ENCODE assay signal across 1 cellular context in genomic region chr13:34044660-34045080, GRCh38.
TF ChIP-seq lines count a peak whose summit lies in the region.

No MANE protein-coding gene starts in this region.

TF ChIP-seq in HEK293, 187 proteins besides CTCF, POLR2A, EP300 and RAD21 (continued from another document and continues in another):
- TF ChIP-seq HIC1 (tag by site-specific recombination; IDR thresholded peaks at IDR 0.05) (no peak), ZNF335 (tag by site-specific recombination; conservative IDR thresholded peaks at IDR 0.05) (0 out of 2 replicates have a peak, but pooled peaks have one; percentile 27), ZNF558 (tag by site-specific recombination; IDR thresholded peaks at IDR 0.05) (0 out of 2 replicates have a peak, but pooled peaks have one; percentile 30), ZNF610 (tag by site-specific recombination; IDR thresholded peaks at IDR 0.05; ENCODE audit: borderline replicate concordance) (no peak), KLF8 (tag by site-specific recombination; IDR thresholded peaks at IDR 0.05) (0 out of 2 replicates have a peak, but pooled peaks have one; percentile 45), ZNF658 (tag by site-specific recombination; IDR thresholded peaks at IDR 0.05) (no peak), PATZ1 (tag by site-specific recombination; IDR thresholded peaks at IDR 0.05) (no peak), KLF7 (tag by site-specific recombination; IDR thresholded peaks at IDR 0.05; ENCODE audit: borderline replicate concordance) (no peak), ZNF19 (tag by site-specific recombination; IDR thresholded peaks at IDR 0.05; ENCODE audit: low read depth) (no peak), ZNF175 (tag by site-specific recombination; IDR thresholded peaks at IDR 0.05) (no peak), ZNF449 (tag by site-specific recombination; IDR thresholded peaks at IDR 0.05) (no peak), ZNF148 (tag by site-specific recombination; IDR thresholded peaks at IDR 0.05; ENCODE audit: borderline replicate concordance) (no peak), ZBTB20 (tag by site-specific recombination; IDR thresholded peaks at IDR 0.05) (no peak), ZNF138 (tag by site-specific recombination; IDR thresholded peaks at IDR 0.05; ENCODE audit: borderline replicate concordance) (no peak), MZF1 (tag by site-specific recombination; IDR thresholded peaks at IDR 0.05; ENCODE audit: borderline replicate concordance) (no peak), ZNF202 (tag by site-specific recombination; IDR thresholded peaks at IDR 0.05; ENCODE audit: borderline replicate concordance) (no peak), ZNF133 (tag by site-specific recombination; IDR thresholded peaks at IDR 0.05) (no peak), SP3 (tag by site-specific recombination; IDR thresholded peaks at IDR 0.05) (peak; percentile 40; the same call in 1 of the 2 replicates), ZNF521 (tag by site-specific recombination; IDR thresholded peaks at IDR 0.05) (no peak), ZBTB21 (tag by site-specific recombination; IDR thresholded peaks at IDR 0.05) (peak; percentile 75), MEIS1 (CRISPR knock-in tag; IDR thresholded peaks at IDR 0.05; ENCODE audit: borderline replicate concordance) (no peak), ZNF623 (tag by site-specific recombination; IDR thresholded peaks at IDR 0.05) (no peak), ZEB2 (tag by site-specific recombination; IDR thresholded peaks at IDR 0.05) (peak; percentile 25; the same call in 1 of the 2 replicates), ZNF311 (tag by site-specific recombination; IDR thresholded peaks at IDR 0.05; ENCODE audit: borderline replicate concordance) (no peak), ZNF155 (tag by site-specific recombination; IDR thresholded peaks at IDR 0.05) (no peak), GLIS1 (tag by site-specific recombination; IDR thresholded peaks at IDR 0.05) (no peak), EGR2 (tag by site-specific recombination; IDR thresholded peaks at IDR 0.05; ENCODE audit: low read depth) (no peak), ZNF416 (tag by site-specific recombination; IDR thresholded peaks at IDR 0.05) (no peak), MYNN (tag by site-specific recombination; IDR thresholded peaks at IDR 0.05; ENCODE audit: borderline replicate concordance) (no peak), ZNF362 (tag by site-specific recombination; IDR thresholded peaks at IDR 0.05) (0 out of 2 replicates have a peak, but pooled peaks have one; percentile 15), ZNF629 (tag by site-specific recombination; IDR thresholded peaks at IDR 0.05) (peak; percentile 84), KLF10 (tag by site-specific recombination; IDR thresholded peaks at IDR 0.05) (no peak), ZNF645 (tag by site-specific recombination; IDR thresholded peaks at IDR 0.05) (no peak), ZNF639 (tag by site-specific recombination; IDR thresholded peaks at IDR 0.05) (peak; percentile 60; the same call in 1 of the 2 replicates), ZNF354C (tag by site-specific recombination; IDR thresholded peaks at IDR 0.05; ENCODE audit: borderline replicate concordance, low read depth) (no peak), ZNF600 (tag by site-specific recombination; IDR thresholded peaks at IDR 0.05) (peak; percentile 50; the same call in 1 of the 2 replicates), ZFP3 (tag by site-specific recombination; IDR thresholded peaks at IDR 0.05; ENCODE audit: low read depth) (no peak), KLF17 (tag by site-specific recombination; IDR thresholded peaks at IDR 0.05) (no peak), ZSCAN16 (tag by site-specific recombination; IDR thresholded peaks at IDR 0.05) (no peak), ZNF561 (tag by site-specific recombination; IDR thresholded peaks at IDR 0.05; ENCODE audit: borderline replicate concordance) (no peak), ZNF211 (tag by site-specific recombination; IDR thresholded peaks at IDR 0.05; ENCODE audit: low read depth) (no peak), ZNF701 (tag by site-specific recombination; IDR thresholded peaks at IDR 0.05) (no peak), ZNF48 (tag by site-specific recombination; IDR thresholded peaks at IDR 0.05) (no peak), ZNF140 (tag by site-specific recombination; IDR thresholded peaks at IDR 0.05) (no peak), ZNF2 (tag by site-specific recombination; IDR thresholded peaks at IDR 0.05) (no peak), ZFP69B (tag by site-specific recombination; IDR thresholded peaks at IDR 0.05) (no peak), ZSCAN23 (tag by site-specific recombination; IDR thresholded peaks at IDR 0.05) (no peak), ZNF585B (tag by site-specific recombination; IDR thresholded peaks at IDR 0.05) (no peak), BCL11B (tag by site-specific recombination; IDR thresholded peaks at IDR 0.05; ENCODE audit: low read depth) (no peak), TCF7L2 (IDR thresholded peaks at IDR 0.05; ENCODE audit: borderline replicate concordance, low read depth, low read length) (no peak)
